ENCODE assay signal across 8 cellular contexts in genomic region chr6:30730611-30731435, GRCh38. TPM values are rescaled to one million over a fixed set of nuclear protein-coding genes. Genes with fewer than 3 reads are reported as not detected.
DNase-seq lines count a peak whose midpoint lies in the region; ATAC-seq and TF ChIP-seq lines count a peak whose summit lies in the region.

No MANE protein-coding gene starts in this region.

- H2AFZ ChIP-seq in KMS-11 (ENCODE audit: low read depth), result peak overlapping the region; percentile 14; the same call in 1 of the 2 replicates

- peaks cover 65% of the 10 kb centered on the region for H3K4me1 Mint-ChIP-seq in activated naive CD4-positive, alpha-beta T cell treated with anti-CD3 and anti-CD28 coated beads, Interleukin-2, amount 10 ng/mL, durations not matched to agents 7 days and 5 days

- WGBS in heart left ventricle, 4 donors, result 42 to 56% (median 44%) methylated on average over 30 of the region's 30 CpGs

- DNase-seq in SHP77 (lab: John Stamatoyannopoulos, UW), result peak; percentile 59 to 78
- peak; percentile 92 for DNase-seq in activated naive CD4-positive, alpha-beta T cell treated with anti-CD3 and anti-CD28 coated beads, Interleukin-2, amount 10 ng/mL, durations not matched to agents 7 days and 5 days
- DNase-seq in heart left ventricle, result peak; percentile 65 to 82 (median 71)
- peak; percentile 75 for DNase-seq in sciatic nerve (ENCODE audit: low spot score)
- no peak for DNase-seq in COLO829 (ENCODE audit: low spot score)

- no peaks in the 10 kb centered on the region for H3K27me3 Mint-ChIP-seq in activated naive CD4-positive, alpha-beta T cell treated with anti-CD3 and anti-CD28 coated beads, Interleukin-2, amount 10 ng/mL, durations not matched to agents 7 days and 5 days

- H3K4me2 ChIP-seq in KMS-11, result peak overlapping the region; percentile 41; the same call in 1 of the 2 replicates

- H3K9me3 ChIP-seq in heart left ventricle, result no peaks in the 10 kb centered on the region

- CTCF ChIA-PET in activated naive CD4-positive, alpha-beta T cell treated with anti-CD3 and anti-CD28 coated beads, Interleukin-2, amount 10 ng/mL, durations not matched to agents 7 days and 5 days (lab: Charles Lee), result interaction anchor here (0.6 to 3.3 kb wide), 45 partner anchors 9 to 356 kb away, joined by 3 to 47 read pairs (median 5); partner anchors contain the start of genes DHX16, IER3, MRPS18B and PRR3

- no peaks in the 10 kb centered on the region for H3K27me3 ChIP-seq in KMS-11 (ENCODE audit: insufficient read depth, low read depth)
- no peaks in the 10 kb centered on the region for H3K27me3 ChIP-seq in heart left ventricle

- H3K36me3 Mint-ChIP-seq in activated naive CD4-positive, alpha-beta T cell treated with anti-CD3 and anti-CD28 coated beads, Interleukin-2, amount 10 ng/mL, durations not matched to agents 7 days and 5 days, result peaks cover 66% of the 10 kb centered on the region

- intact Hi-C loops in heart left ventricle (cut with DNase I), result loop anchor here in 1 of 10 donors (2.0 to 10.0 kb wide), 2 partner anchors 52 to 154 kb away; partner anchors contain the start of gene DDR1
- intact Hi-C loops in sciatic nerve (cut with DNase I), result no loop called here

- H3K9me3 Mint-ChIP-seq in activated naive CD4-positive, alpha-beta T cell treated with anti-CD3 and anti-CD28 coated beads, Interleukin-2, amount 10 ng/mL, durations not matched to agents 7 days and 5 days, result no peaks in the 10 kb centered on the region

- H3K36me3 ChIP-seq in KMS-11 (ENCODE audit: insufficient read depth) (no peaks in the 10 kb centered on the region), heart left ventricle (peaks cover 0 to 100% (median 95%) of the 10 kb centered on the region in 9 donors)

- no peak overlapping the region for H3K27ac ChIP-seq in KMS-11
- peak overlapping the region in 5 of 12 donors; percentile 15 to 64 (median 29) for H3K27ac ChIP-seq in heart left ventricle

- H3K9ac ChIP-seq in KMS-11, result no peak overlapping the region

- H3K4me3 Mint-ChIP-seq in activated naive CD4-positive, alpha-beta T cell treated with anti-CD3 and anti-CD28 coated beads, Interleukin-2, amount 10 ng/mL, durations not matched to agents 7 days and 5 days, result peak overlapping the region; percentile 26

- TF ChIP-seq POLR2A in heart left ventricle (IDR thresholded peaks at IDR 0.05), result no peak

- peak; percentile 65 for ATAC-seq in GM18502 (IDR thresholded peaks at IDR 0.05; ENCODE audit: poor library complexity, unreplicated experiment)
- peak; percentile 58 to 85 (median 75) for ATAC-seq in heart left ventricle
- ATAC-seq in sciatic nerve, result peak; percentile 83
- no peak for ATAC-seq in HG03378 (IDR thresholded peaks at IDR 0.05; ENCODE audit: unreplicated experiment)

- no peaks in the 10 kb centered on the region for H4K20me1 ChIP-seq in KMS-11 (ENCODE audit: insufficient read depth)

- H3K4me1 ChIP-seq in KMS-11 (ENCODE audit: low read depth, poor library complexity, severe bottlenecking) (peaks cover 14% of the 10 kb centered on the region), heart left ventricle (peaks cover 0 to 25% (median 12%) of the 10 kb centered on the region in 12 donors)

- peak; percentile 60 for TF ChIP-seq CTCF in KMS-11 (conservative IDR thresholded peaks at IDR 0.05; ENCODE audit: low read depth, low read length)
- peak; percentile 50 to 75 (median 60) for TF ChIP-seq CTCF in heart left ventricle (IDR thresholded peaks at IDR 0.05)

- no peak overlapping the region for H3K4me3 ChIP-seq in KMS-11 (IDR thresholded peaks at IDR 0.05; ENCODE audit: insufficient read depth, low read depth, low read length)
- H3K4me3 ChIP-seq in heart left ventricle, result peak overlapping the region in 1 of 12 donors; percentile 30

- no peaks in the 10 kb centered on the region for H3K79me2 ChIP-seq in KMS-11 (ENCODE audit: insufficient read depth, low read depth)

- H3K27ac Mint-ChIP-seq in activated naive CD4-positive, alpha-beta T cell treated with anti-CD3 and anti-CD28 coated beads, Interleukin-2, amount 10 ng/mL, durations not matched to agents 7 days and 5 days, result peak overlapping the region; percentile 73

RNA-seq across cellular contexts. Expression of gene TUBB, which starts 10.7 kb away (rescaled TPM):
- total RNA-seq in heart left ventricle (100 to 1,000 TPM; 183 to 474 (median 238) TPM), sciatic nerve (292 TPM)
- 100 to 1,000 TPM; 195 to 497 TPM for polyA plus RNA-seq in heart left ventricle

RNA-seq across cellular contexts. Expression of gene FLOT1, which starts 11.7 kb away (rescaled TPM):
- total RNA-seq in heart left ventricle (100 to 1,000 TPM; 166 to 282 (median 211) TPM), sciatic nerve (172 TPM)
- polyA plus RNA-seq in heart left ventricle, result 100 to 1,000 TPM; 291 to 310 TPM

RNA-seq across cellular contexts. Expression of gene IER3, which starts 13.5 kb away (rescaled TPM):
- 100 to 1,000 TPM in 2 of 9 donors, 10 to 100 TPM in 6, 1 to 10 TPM in 1; 8.7 to 127 (median 69.8) TPM for total RNA-seq in heart left ventricle
- 100 to 1,000 TPM in 1 of 2 donors, 10 to 100 TPM in 1; 33.3 to 119 TPM for polyA plus RNA-seq in heart left ventricle
- total RNA-seq in sciatic nerve, result 40.7 TPM

RNA-seq across cellular contexts. Expression of gene MDC1, which starts 13.7 kb away (rescaled TPM):
- total RNA-seq in heart left ventricle, result 10 to 100 TPM; 10.6 to 25.0 (median 17.5) TPM
- 10 to 100 TPM in 1 of 2 donors, 1 to 10 TPM in 1; 8.6 to 13.9 TPM for polyA plus RNA-seq in heart left ventricle
- total RNA-seq in sciatic nerve, result 43.2 TPM

RNA-seq across cellular contexts. Expression of gene NRM, which starts 40.0 kb away (rescaled TPM):
- total RNA-seq in heart left ventricle (1 to 10 TPM; 2.2 to 9.6 (median 3.9) TPM), sciatic nerve (11.0 TPM)
- polyA plus RNA-seq in heart left ventricle, result 1 to 10 TPM; 5.6 to 8.6 TPM
